10 cellular contexts compared by ENCODE assay signal in genomic region chr9:97714435-97714834, GRCh38. TPM values are rescaled to one million over a fixed set of nuclear protein-coding genes. Genes with fewer than 3 reads are reported as not detected.
A peak's percentile ranks its signal among the peaks of the same experiment; 100 is the strongest.
DNase-seq lines count a peak whose midpoint lies in the region; ATAC-seq, FAIRE-seq and TF ChIP-seq lines count a peak whose summit lies in the region.
"Had no signal": no experiment of that assay in that cellular context is flagged by ENCODE, and none has a peak within 500 bp of the region (broad histone marks: within the 10 kb centered on the region; RNA-seq: fewer than 3 reads in every experiment).

No MANE protein-coding gene starts in this region.

- FAIRE-seq in bronchial epithelial cell (lab: Jason Lieb, UNC): no peak

- DNase-seq in GDM1 (lab: John Stamatoyannopoulos, UW): peak; percentile 9
- peak; percentile 90 for DNase-seq in LHCN-M2 (ENCODE audit: low read depth)
- peak; percentile 90 for DNase-seq in bronchial epithelial cell (ENCODE audit: low read depth)
- peak; percentile 94 for DNase-seq in renal cortical epithelial cell (ENCODE audit: low read depth)
- DNase-seq in mesothelial cell of epicardium (ENCODE audit: low spot score in 2 of 2, unreplicated experiment in 2 of 2): no peak
- DNase-seq in sigmoid colon: no peak
- DNase-seq: heart right ventricle, NCI-H2029 treated with DMSO at 0.1 percent for 48 hours, SHP77 treated with DMSO at 0.1 percent for 48 hours had no signal

- H3K4me3 ChIP-seq in bronchial epithelial cell (ENCODE audit: low read depth, low read length): no peak overlapping the region
- H3K4me3 ChIP-seq in sigmoid colon: no peak overlapping the region
- H3K4me3 ChIP-seq: heart right ventricle had no signal

- no peak for TF ChIP-seq CTCF in bronchial epithelial cell (IDR thresholded peaks at IDR 0.05; ENCODE audit: insufficient read depth, low read length, severe bottlenecking)
- TF ChIP-seq CTCF in mesothelial cell of epicardium (IDR thresholded peaks at IDR 0.05; ENCODE audit: unreplicated experiment): no peak
- no peak for TF ChIP-seq CTCF in sigmoid colon (IDR thresholded peaks at IDR 0.05)

- intact Hi-C loops in sigmoid colon (cut with DNase I): no loop called here

- H3K4me1 Mint-ChIP-seq in mesothelial cell of epicardium: peaks cover 9% of the 10 kb centered on the region

- ATAC-seq in HG03460 (IDR thresholded peaks at IDR 0.05; ENCODE audit: unreplicated experiment): no peak
- ATAC-seq: heart right ventricle had no signal

- no peak overlapping the region for H3K27ac ChIP-seq in sigmoid colon
- H3K27ac ChIP-seq: heart right ventricle had no signal

- H3K36me3 ChIP-seq in bronchial epithelial cell (ENCODE audit: control insufficient read depth, insufficient read depth, low read length): no peaks in the 10 kb centered on the region
- no peaks in the 10 kb centered on the region for H3K36me3 ChIP-seq in sigmoid colon
- H3K36me3 ChIP-seq: heart right ventricle had no signal

- H3K9me3 Mint-ChIP-seq in mesothelial cell of epicardium: no peaks in the 10 kb centered on the region

- no peaks in the 10 kb centered on the region for H3K9me3 ChIP-seq in sigmoid colon
- H3K9me3 ChIP-seq: heart right ventricle had no signal

- TF ChIP-seq EP300 in sigmoid colon (IDR thresholded peaks at IDR 0.05): no peak

- H3K27me3 Mint-ChIP-seq in mesothelial cell of epicardium (ENCODE audit: low read depth): peaks cover 24% of the 10 kb centered on the region

- H3K36me3 Mint-ChIP-seq in mesothelial cell of epicardium: no peaks in the 10 kb centered on the region

- H3K27me3 ChIP-seq in bronchial epithelial cell (ENCODE audit: control insufficient read depth, insufficient read depth, low read length) (no peaks in the 10 kb centered on the region), sigmoid colon (peaks cover 2 to 7% (median 6%) of the 10 kb centered on the region in 3 donors)

- no peak overlapping the region for H3K27ac Mint-ChIP-seq in mesothelial cell of epicardium

- peaks cover 0 to 7% (median 0%) of the 10 kb centered on the region in 4 donors for H3K4me1 ChIP-seq in sigmoid colon

- TF ChIP-seq POLR2A in sigmoid colon (IDR thresholded peaks at IDR 0.05): no peak

- WGBS in sigmoid colon, 2 donors: 12 to 17% methylated on average over 3 of the region's 3 CpGs

- no peak overlapping the region for H3K4me3 Mint-ChIP-seq in mesothelial cell of epicardium

RNA-seq across cellular contexts. Expression of gene XPA, which starts 17.3 kb away (rescaled TPM):
- total RNA-seq in LHCN-M2 (2014; rRNA removed): 6.3 and 8.5 TPM in 2 replicates
- polyA plus RNA-seq in LHCN-M2 (2012): 6.5 TPM
- total RNA-seq in bronchial epithelial cell: 4.2 and 7.8 TPM in 2 replicates
- 7.5 and 9.7 TPM in 2 replicates for total RNA-seq in renal cortical epithelial cell
- total RNA-seq in mesothelial cell of epicardium: 15.5 to 17.5 TPM (median 15.9 TPM) in 3 replicates
- 10 to 100 TPM; 21.7 to 33.2 (median 31.2) TPM for total RNA-seq in sigmoid colon
- polyA plus RNA-seq in sigmoid colon: 10 to 100 TPM in 2 of 3 donors, 1 to 10 TPM in 1; 8.8 to 16.2 (median 12.5) TPM

Comparison
In these comparisons a context has a peak if more than half of its experiments do, and no peak if none do; other contexts are left out.
1. DNase-seq: peak in GDM1 (single experiment), LHCN-M2 (single experiment), bronchial epithelial cell (single experiment) and renal cortical epithelial cell (single experiment); none in mesothelial cell of epicardium (0 of 2) and sigmoid colon (single experiment).